In the genomic region with DNA sequence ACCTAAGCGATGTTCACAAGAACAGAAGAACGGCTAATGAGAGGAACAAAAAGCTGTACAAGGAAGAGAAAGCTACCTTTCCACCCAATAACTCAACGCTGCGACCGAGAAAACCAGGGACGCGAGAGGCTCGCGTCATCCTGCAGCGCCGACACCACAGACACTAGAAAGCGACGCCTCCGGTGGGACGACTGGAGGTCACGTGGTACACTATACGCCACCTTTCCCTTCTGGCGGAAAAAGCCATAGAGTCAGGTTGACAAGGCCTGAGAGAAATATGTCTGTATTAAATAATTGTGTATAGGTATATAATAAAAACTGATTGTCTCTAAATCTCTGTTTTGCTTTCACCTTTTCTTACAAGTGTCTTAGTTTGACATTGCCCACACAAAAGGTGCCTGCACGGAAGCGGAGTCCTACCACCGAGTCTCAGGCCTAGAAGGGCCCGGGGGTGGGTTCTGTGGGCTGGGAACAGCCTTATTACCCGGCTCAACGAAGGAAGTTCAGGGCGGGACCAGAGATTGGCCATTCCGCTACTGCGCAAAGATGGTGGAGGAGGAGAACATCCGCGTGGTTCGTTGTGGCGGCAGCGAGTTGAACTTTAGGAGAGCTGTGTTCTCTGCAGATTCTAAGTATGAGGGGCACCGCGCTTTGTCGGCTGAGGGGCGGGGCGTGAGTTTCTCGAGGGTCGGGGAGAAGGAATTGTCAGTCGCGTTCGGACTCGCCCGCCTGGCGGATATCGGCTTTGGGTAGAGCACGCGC, we compare ENCODE assay signal across 8 cellular contexts. TPM values are rescaled to one million over a fixed set of nuclear protein-coding genes. Genes with fewer than 3 reads are reported as not detected.
DNase-seq lines count a peak whose midpoint lies in the region; ATAC-seq, FAIRE-seq and TF ChIP-seq lines count a peak whose summit lies in the region.

Gene WDR75, plus strand, starts transcription at position 528 of the 762 bp plus-strand sequence. Its CDS starts 19 bp downstream, at position 547.

- peak within 1 kb of the TSS; percentile 93 for H3K9ac ChIP-seq in HepG2 (ENCODE audit: insufficient read depth, low read depth, low read length)

- H3K9me3 Mint-ChIP-seq in CD14-positive monocyte: no peaks in the 10 kb centered on the region

- CTCF ChIA-PET in HepG2 (lab: Yijun Ruan, JAX; ENCODE audit: low intra/inter-chr PET ratio, low total read pairs): no interaction called here

- H3K79me2 ChIP-seq in HepG2 (ENCODE audit: insufficient read depth, low read length): peaks cover 49% of the 10 kb centered on the region

- TF ChIP-seq RAD21 in HepG2 (CRISPR knock-in tag; IDR thresholded peaks at IDR 0.05): peak; percentile 27

- H3K27ac ChIP-seq in HepG2 (ENCODE audit: extremely low read length, insufficient read depth, low read length): peak within 1 kb of the TSS; percentile 82

- peak within 1 kb of the TSS; percentile 97 to 100 (median 99) for H3K27ac Mint-ChIP-seq in CD14-positive monocyte

- TF ChIP-seq EP300 in HepG2 (IDR thresholded peaks at IDR 0.05; ENCODE audit: low read depth in 2 of 2, low read length in 2 of 2) (peak in 1 of 2 experiments; percentile 52; a peak in 2 of 4 replicates), HepG2 (CRISPR knock-in tag; IDR thresholded peaks at IDR 0.05; ENCODE audit: borderline replicate concordance) (no peak)

- BruUV-seq in HepG2 (replicated peaks; lab: Mats Ljungman, UMichigan): no TSS peak

- H3K4me2 ChIP-seq in HepG2 (ENCODE audit: low read depth, low read length): peak within 1 kb of the TSS; percentile 78

- in situ Hi-C loops in HepG2 (cut with HindIII; ENCODE audit: extremely low pct_ligation_motif_present, low pct_unique_long_range_greater_than_20kb): loop anchor here (25.0 kb wide), 1 partner anchor 1904 kb away; no protein-coding TSS in a partner anchor

- H4K20me1 ChIP-seq in HepG2 (ENCODE audit: insufficient read depth, low read length): no peaks in the 10 kb centered on the region

- H3K9me3 ChIP-seq in HepG2 (ENCODE audit: low read length): no peaks in the 10 kb centered on the region

- peak within 1 kb of the TSS; percentile 98 to 99 for H3K4me3 Mint-ChIP-seq in CD14-positive monocyte

- peaks cover 15% of the 10 kb centered on the region for H3K4me1 Mint-ChIP-seq in CD14-positive monocyte

- H3K36me3 Mint-ChIP-seq in CD14-positive monocyte: peaks cover 2% of the 10 kb centered on the region in 2 donors

- POLR2A ChIA-PET in HepG2 (lab: Yijun Ruan, JAX): interaction anchor here (0.7 to 3.0 kb wide), 17 partner anchors 9 to 343 kb away, joined by 3 to 24 read pairs (median 4); partner anchors contain the start of genes ANKAR, ORMDL1, OSGEPL1 and PMS1

- H3K4me1 ChIP-seq in HepG2 (ENCODE audit: insufficient read depth, low read length): peaks cover 45% of the 10 kb centered on the region

- H2AFZ ChIP-seq in HepG2 (ENCODE audit: low read length): peak within 1 kb of the TSS; percentile 89

- DNase-seq in CD14-positive monocyte (ENCODE audit: low spot score) (peak; percentile 91), NCI-H82 (lab: John Stamatoyannopoulos, UW) (peak; percentile 98), dermis microvascular lymphatic vessel endothelial cell (ENCODE audit: low read depth in 2 of 2) (peak; percentile 93 to 96), HepG2 (ENCODE audit: low spot score) (peak; percentile 95)
- DNase-seq in activated CD4-positive, alpha-beta T cell treated with anti-CD3 and anti-CD28 coated beads, Interleukin-2, amount 50 U/mL, for 48 hours: peak; percentile 93 to 96
- DNase-seq in stimulated activated CD4-positive, alpha-beta T cell treated with anti-CD3 and anti-CD28 coated beads, Interleukin-4, amount 100 ng/mL, for 1 hour: peak; percentile 95

- peak; percentile 92 for ATAC-seq in GM19397 (IDR thresholded peaks at IDR 0.05; ENCODE audit: unreplicated experiment)
- ATAC-seq in HG03571 (IDR thresholded peaks at IDR 0.05; ENCODE audit: unreplicated experiment): peak; percentile 93
- peak; percentile 99 for ATAC-seq in HepG2

- intact Hi-C loops in CD14-positive monocyte (cut with micrococcal nuclease) (loop anchor here in 1 of 2 donors (5.0 to 10.0 kb wide), 2 partner anchors 221 to 344 kb away; partner anchors contain the start of genes ASNSD1, ORMDL1 and PMS1), HepG2 (cut with micrococcal nuclease; ENCODE audit: unreplicated experiment) (loop anchor here (1.0 to 5.0 kb wide), 3 partner anchors 139 to 341 kb away; partner anchors contain the start of genes ORMDL1, OSGEPL1, PMS1 and SLC40A1)

- TF ChIP-seq POLR2A in HepG2 (IDR thresholded peaks at IDR 0.05; ENCODE audit: insufficient read depth in 1 of 2, low read depth in 2 of 2, low read length in 2 of 2): peak; percentile 95

- peak within 1 kb of the TSS; percentile 90 to 94 (median 93) for H3K4me3 ChIP-seq in HepG2 (replicated peaks in 1 of 3; ENCODE audit: insufficient read depth in 1 of 3, low read depth in 2 of 3, low read length in 3 of 3)

- FAIRE-seq in HepG2 (lab: Jason Lieb, UNC): peak; percentile 90

- H3K27me3 Mint-ChIP-seq in CD14-positive monocyte (ENCODE audit: low read depth in 3 of 3): peaks cover 0 to 3% (median 0%) of the 10 kb centered on the region in 3 donors

- under 1% methylated on average over 48 of the region's 48 CpGs for WGBS in HepG2 (ENCODE audit: low lambda C conversion rate)

- peaks cover 0 to 8% of the 10 kb centered on the region in 2 experiments; a peak in 3 of 5 replicates for H3K36me3 ChIP-seq in HepG2 (replicated peaks in 1 of 2; ENCODE audit: control insufficient read depth in 1 of 2, insufficient read depth in 2 of 2, low read length in 2 of 2)

- no peak for TF ChIP-seq CTCF in CD14-positive monocyte (IDR thresholded peaks at IDR 0.05)
- TF ChIP-seq CTCF in HepG2 (CRISPR knock-in tag; IDR thresholded peaks at IDR 0.05): no peak

- H3K27me3 ChIP-seq in HepG2 (ENCODE audit: control insufficient read depth in 1 of 2, insufficient read depth in 2 of 2, low read length in 2 of 2): no peaks in the 10 kb centered on the region; a peak in 1 of 5 replicates

TF ChIP-seq in HepG2, 621 proteins besides CTCF, POLR2A, EP300 and RAD21 (continues in another document):
- TF ChIP-seq HOXA3 (CRISPR knock-in tag; IDR thresholded peaks at IDR 0.05): peak; percentile 94
- TF ChIP-seq SAFB2 (CRISPR knock-in tag; IDR thresholded peaks at IDR 0.05; ENCODE audit: borderline replicate concordance, low read depth): no peak
- TF ChIP-seq, protein P1, sequence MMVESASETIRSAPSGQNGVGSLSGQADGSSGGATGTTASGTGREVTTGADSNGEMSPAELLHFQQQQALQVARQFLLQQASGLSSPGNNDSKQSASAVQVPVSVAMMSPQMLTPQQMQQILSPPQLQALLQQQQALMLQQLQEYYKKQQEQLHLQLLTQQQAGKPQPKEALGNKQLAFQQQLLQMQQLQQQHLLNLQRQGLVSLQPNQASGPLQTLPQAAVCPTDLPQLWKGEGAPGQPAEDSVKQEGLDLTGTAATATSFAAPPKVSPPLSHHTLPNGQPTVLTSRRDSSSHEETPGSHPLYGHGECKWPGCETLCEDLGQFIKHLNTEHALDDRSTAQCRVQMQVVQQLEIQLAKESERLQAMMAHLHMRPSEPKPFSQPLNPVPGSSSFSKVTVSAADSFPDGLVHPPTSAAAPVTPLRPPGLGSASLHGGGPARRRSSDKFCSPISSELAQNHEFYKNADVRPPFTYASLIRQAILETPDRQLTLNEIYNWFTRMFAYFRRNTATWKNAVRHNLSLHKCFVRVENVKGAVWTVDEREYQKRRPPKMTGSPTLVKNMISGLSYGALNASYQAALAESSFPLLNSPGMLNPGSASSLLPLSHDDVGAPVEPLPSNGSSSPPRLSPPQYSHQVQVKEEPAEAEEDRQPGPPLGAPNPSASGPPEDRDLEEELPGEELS (CRISPR knock-in tag; IDR thresholded peaks at IDR 0.05): peak; percentile 38
- TF ChIP-seq FIP1L1 (IDR thresholded peaks at IDR 0.05; ENCODE audit: borderline replicate concordance, insufficient read depth, low read depth, low read length): 0 out of 2 replicates have a peak, but pooled peaks have one; percentile 80
- TF ChIP-seq ZNF546 (CRISPR knock-in tag; conservative IDR thresholded peaks at IDR 0.05): peak; percentile 88; the same call in 1 of the 2 replicates
- peak; percentile 84 for TF ChIP-seq KDM2A (CRISPR knock-in tag; IDR thresholded peaks at IDR 0.05; ENCODE audit: borderline replicate concordance, low read depth)
- no peak for TF ChIP-seq RELA (CRISPR knock-in tag; IDR thresholded peaks at IDR 0.05)
- peak; percentile 93 for TF ChIP-seq ZMYM4 (CRISPR knock-in tag; IDR thresholded peaks at IDR 0.05)
- no peak for TF ChIP-seq MZF1 (CRISPR knock-in tag; IDR thresholded peaks at IDR 0.05; ENCODE audit: borderline replicate concordance)
- peak; percentile 74 for TF ChIP-seq ZKSCAN8 (CRISPR knock-in tag; IDR thresholded peaks at IDR 0.05; ENCODE audit: borderline replicate concordance)
- TF ChIP-seq ZBTB7A (CRISPR knock-in tag; IDR thresholded peaks at IDR 0.05): no peak

RNA-seq across cellular contexts. Expression of gene WDR75, which starts in this region (rescaled TPM):
- polyA plus RNA-seq in CD14-positive monocyte (1 to 10 TPM; 3.9 to 5.8 TPM), HepG2 (2011; rRNA removed) (54.5 and 63.0 TPM in 2 replicates)
- total RNA-seq in dermis microvascular lymphatic vessel endothelial cell (43.0 and 45.3 TPM in 2 replicates), HepG2 (2016; rRNA removed; fragmentation: Illumina TruSeq; extraction: Trizol) (74.1 and 106 TPM in 2 replicates)
- 6.7 and 7.8 TPM in 2 replicates for total RNA-seq in HepG2 (2016; cell fraction: cytosol; rRNA removed; fragmentation: Illumina TruSeq; extraction: Trizol; ENCODE audit: low read depth)
- total RNA-seq in HepG2 (2016; cell fraction: insoluble cytoplasmic fraction; rRNA removed; fragmentation: Illumina TruSeq; extraction: Trizol): 78.8 and 111 TPM in 2 replicates
- total RNA-seq in HepG2 (2016; cell fraction: membrane; rRNA removed; fragmentation: Illumina TruSeq; extraction: Trizol): 18.3 and 22.3 TPM in 2 replicates
- 104 and 105 TPM in 2 replicates for total RNA-seq in HepG2 (2016; cell fraction: nucleus; rRNA removed; fragmentation: Illumina TruSeq; extraction: Trizol)
- 11.8 and 17.9 TPM in 2 replicates for polyA plus RNA-seq in HepG2 (2011; cell fraction: cytosol; rRNA removed)
- 60.9 and 85.0 TPM in 2 replicates for polyA plus RNA-seq in HepG2 (2011; cell fraction: nucleus; rRNA removed)
- polyA plus RNA-seq in HepG2 (2012): 34.1 and 68.0 TPM in 2 replicates
- 2.4 and 2.5 TPM in 2 replicates for polyA plus RNA-seq in HepG2 (2016; cell fraction: cytosol; fragmentation: Illumina TruSeq; extraction: Trizol; ENCODE audit: low read depth)
- polyA plus RNA-seq in HepG2 (2016; cell fraction: insoluble cytoplasmic fraction; fragmentation: Illumina TruSeq; extraction: Trizol; ENCODE audit: low read depth): 68.6 and 69.2 TPM in 2 replicates
- polyA plus RNA-seq in HepG2 (2016; cell fraction: membrane; fragmentation: Illumina TruSeq; extraction: Trizol; ENCODE audit: low read depth): 5.7 and 7.8 TPM in 2 replicates
- polyA plus RNA-seq in HepG2 (2016; cell fraction: nucleus; fragmentation: Illumina TruSeq; extraction: Trizol; ENCODE audit: insufficient read depth, low read depth): 100 and 103 TPM in 2 replicates
- polyA minus RNA-seq in HepG2 (2011; rRNA and poly(A)+ RNA removed; ENCODE audit: low replicate concordance): 46.4 and 64.2 TPM in 2 replicates
- polyA minus RNA-seq in HepG2 (2011; cell fraction: cytosol; rRNA and poly(A)+ RNA removed): 20.1 and 21.0 TPM in 2 replicates
- polyA minus RNA-seq in HepG2 (2011; cell fraction: nucleus; rRNA and poly(A)+ RNA removed): 240 and 258 TPM in 2 replicates

Comparison
In these comparisons a context has a peak if more than half of its experiments do, and no peak if none do; other contexts are left out.
1. Peak in every context shown above with its lines: DNase-seq, ATAC-seq, H3K4me3 ChIP-seq and H3K27ac ChIP-seq.